In genomic region chr4:98928505-98929340, GRCh38 we compare ENCODE assay signal across 8 cellular contexts. TPM values are rescaled to one million over a fixed set of nuclear protein-coding genes. Genes with fewer than 3 reads are reported as not detected.
DNase-seq lines count a peak whose midpoint lies in the region; ATAC-seq, FAIRE-seq and TF ChIP-seq lines count a peak whose summit lies in the region.

EIF4E (minus strand) TSS chr4:98929133; CDS start chr4:98929112, 21 bp downstream.

- 0% methylated on average over 20 of the region's 68 CpGs for WGBS in mammary epithelial cell (ENCODE audit: low coverage, missing lambda C conversion rate)
- 0 to 1% (median 1%) methylated on average over 64 to 68 of the region's 68 CpGs for WGBS in small intestine, 3 donors

- H3K9ac ChIP-seq in mammary epithelial cell (ENCODE audit: insufficient read depth, low read length) = peak within 1 kb of the TSS; percentile 99

- H2AFZ ChIP-seq in mammary epithelial cell (ENCODE audit: low read depth, low read length) = peak within 1 kb of the TSS; percentile 97

- CTCF ChIA-PET in AG04450 (lab: Charles Lee) = interaction anchor here (0.7 to 1.4 kb wide), 9 partner anchors 14 to 780 kb away, joined by 3 to 8 read pairs (median 4); partner anchors contain the start of gene METAP1
- CTCF ChIA-PET in mammary epithelial cell (lab: Charles Lee; ENCODE audit: low non-redundant PET) = no interaction called here

- H3K27ac ChIP-seq in AG04450 (ENCODE audit: low read depth, low read length) (peak within 1 kb of the TSS; percentile 97), WERI-Rb-1 (peak within 1 kb of the TSS; percentile 99), mammary epithelial cell (ENCODE audit: insufficient read depth, low read depth, low read length) (peak within 1 kb of the TSS; percentile 99), small intestine (ENCODE audit: low read depth in 1 of 2, low read length in 1 of 2) (peak within 1 kb of the TSS; percentile 94 to 98)

- no peak for FAIRE-seq in small intestine (lab: Jason Lieb, UNC)

- in situ Hi-C loops in mammary epithelial cell (cut with MboI; ENCODE audit: low sequenced_read_pairs in 2 of 2) = no loop called here

- H3K4me3 ChIP-seq in AG04450 (ENCODE audit: low read depth, low read length) (peak within 1 kb of the TSS; percentile 97), WERI-Rb-1 (ENCODE audit: low read depth, low read length) (peak within 1 kb of the TSS; percentile 97), mammary epithelial cell (replicated peaks in 1 of 3; ENCODE audit: insufficient read depth in 1 of 3, low read depth in 2 of 3, low read length in 3 of 3) (peak within 1 kb of the TSS; percentile 96 to 99 (median 99)), small intestine (ENCODE audit: low read depth in 1 of 2, low read length in 2 of 2) (peak within 1 kb of the TSS; percentile 84 to 94)

- TF ChIP-seq CTCF in AG04450 (IDR thresholded peaks at IDR 0.05; ENCODE audit: low read depth, low read length) = no peak
- TF ChIP-seq CTCF in WERI-Rb-1 (IDR thresholded peaks at IDR 0.05; ENCODE audit: low read depth, low read length) = peak; percentile 39
- TF ChIP-seq CTCF in mammary epithelial cell (conservative IDR thresholded peaks at IDR 0.05 in 1 of 2, IDR thresholded peaks at IDR 0.05 in 1 of 2; ENCODE audit: extremely low read depth in 1 of 2, insufficient read depth in 1 of 2, low read depth in 1 of 2, low read length in 2 of 2) = peak; percentile 2 to 22

- peaks cover 41% of the 10 kb centered on the region for H3K36me3 ChIP-seq in WERI-Rb-1
- H3K36me3 ChIP-seq in mammary epithelial cell (ENCODE audit: insufficient read depth, low read length) = peaks cover 7% of the 10 kb centered on the region
- no peaks in the 10 kb centered on the region for H3K36me3 ChIP-seq in small intestine (ENCODE audit: control insufficient read depth in 2 of 2, insufficient read depth in 2 of 2, low read length in 2 of 2)

- H3K79me2 ChIP-seq in mammary epithelial cell (ENCODE audit: insufficient read depth, low read length) = peaks cover 52% of the 10 kb centered on the region

- H4K20me1 ChIP-seq in mammary epithelial cell (ENCODE audit: insufficient read depth, low read length) = peaks cover under 1% of the 10 kb centered on the region

- intact Hi-C loops in mammary epithelial cell (cut with micrococcal nuclease) = loop anchor here (2.0 to 10.0 kb wide), 5 partner anchors 66 to 784 kb away; partner anchors contain the start of genes METAP1, STPG2 and TSPAN5

- peak; percentile 60 for ATAC-seq in GM18873 (IDR thresholded peaks at IDR 0.05; ENCODE audit: low FRiP score, unreplicated experiment)
- ATAC-seq in HG03139 (IDR thresholded peaks at IDR 0.05; ENCODE audit: unreplicated experiment) = peak; percentile 65

- peaks cover 7% of the 10 kb centered on the region; the same call in 1 of the 2 replicates for H3K9me3 ChIP-seq in AG04450 (ENCODE audit: control insufficient read depth, insufficient read depth, low read length)
- H3K9me3 ChIP-seq in WERI-Rb-1 (ENCODE audit: severe bottlenecking) = peaks cover 4% of the 10 kb centered on the region
- no peaks in the 10 kb centered on the region for H3K9me3 ChIP-seq in mammary epithelial cell (replicated peaks; ENCODE audit: insufficient read depth, low read length)
- no peaks in the 10 kb centered on the region for H3K9me3 ChIP-seq in small intestine (ENCODE audit: control insufficient read depth, low read depth)

- H3K27me3 ChIP-seq in AG04450 (ENCODE audit: control insufficient read depth, insufficient read depth, low read length) = no peaks in the 10 kb centered on the region
- H3K27me3 ChIP-seq in WERI-Rb-1 (ENCODE audit: insufficient read depth, low read depth, severe bottlenecking) = no peaks in the 10 kb centered on the region
- H3K27me3 ChIP-seq in mammary epithelial cell (ENCODE audit: insufficient read depth, low read length) = no peaks in the 10 kb centered on the region
- H3K27me3 ChIP-seq in small intestine (ENCODE audit: control insufficient read depth in 2 of 2, insufficient read depth in 2 of 2, low read length in 2 of 2) = no peaks in the 10 kb centered on the region

- peak within 1 kb of the TSS; percentile 95 for H3K4me2 ChIP-seq in mammary epithelial cell (ENCODE audit: insufficient read depth, low read depth, low read length)

- dilution Hi-C loops in mammary epithelial cell (cut with HindIII; ENCODE audit: low sequenced_read_pairs) = no loop called here

- TSS peak; percentile 16 for BruUV-seq in mammary epithelial cell (replicated peaks; lab: Mats Ljungman, UMichigan)

- POLR2A ChIA-PET in AG04450 (lab: Yijun Ruan, JAX) = interaction anchor here (0.5 to 1.9 kb wide), 14 partner anchors 11 to 1020 kb away, joined by 3 to 15 read pairs (median 4); partner anchors contain the start of genes METAP1 and RAP1GDS1

- H3K4me1 ChIP-seq in mammary epithelial cell (ENCODE audit: insufficient read depth, low read length) (peaks cover 7% of the 10 kb centered on the region), small intestine (ENCODE audit: control insufficient read depth in 2 of 2, insufficient read depth in 1 of 2, low read depth in 1 of 2, low read length in 1 of 2) (peaks cover 0 to 1% of the 10 kb centered on the region in 2 donors)

- peak; percentile 98 for DNase-seq in AG04450 (ENCODE audit: low read depth, low spot score)
- peak; percentile 96 for DNase-seq in NCI-H2227 (lab: John Stamatoyannopoulos, UW; ENCODE audit: unreplicated experiment)
- DNase-seq in WERI-Rb-1 = peak; percentile 100
- DNase-seq in mammary epithelial cell = peak; percentile 99
- peak; percentile 92 for DNase-seq in iPS-NIHi11 (ENCODE audit: low spot score)
- peak; percentile 100 for DNase-seq in small intestine

RNA-seq across cellular contexts. Expression of gene EIF4E, which starts in this region (rescaled TPM):
- 72.4 and 94.7 TPM in 2 replicates for polyA plus RNA-seq in AG04450 (2011; rRNA removed)
- 45.7 and 90.0 TPM in 2 replicates for polyA minus RNA-seq in AG04450 (2011; rRNA and poly(A)+ RNA removed)
- 100 to 1,000 TPM; 104 to 113 TPM for total RNA-seq in mammary epithelial cell
- polyA plus RNA-seq in mammary epithelial cell = 98.6 TPM
- 83.1 TPM for polyA minus RNA-seq in mammary epithelial cell
- polyA plus RNA-seq in small intestine = 10 to 100 TPM; 34.3 to 63.0 (median 51.7) TPM

Comparison
In these comparisons a context has a peak if more than half of its experiments do, and no peak if none do; other contexts are left out.
1. Peak in every context shown above with its lines: DNase-seq, ATAC-seq, H3K4me3 ChIP-seq and H3K27ac ChIP-seq.